In the genomic region with DNA sequence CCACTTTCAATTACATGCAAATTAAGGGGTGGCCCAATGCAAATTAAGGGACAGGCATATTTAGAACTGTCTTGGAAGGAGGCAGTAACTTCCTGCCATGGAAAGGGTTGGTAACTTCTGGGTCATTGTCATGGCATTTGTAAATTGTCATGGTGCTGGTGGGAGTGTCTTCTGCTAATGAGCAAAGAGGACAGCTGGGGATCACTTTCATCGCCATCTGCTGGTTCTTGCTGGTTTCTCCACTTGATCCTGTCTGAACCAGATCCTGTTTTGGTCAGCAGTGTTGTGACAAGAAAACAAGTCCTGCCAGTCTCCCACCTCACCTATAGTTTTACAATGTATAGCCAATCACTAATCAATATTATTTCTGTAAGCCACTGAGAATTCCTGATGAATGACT, we compare ENCODE assay signal across 8 cellular contexts. TPM values are rescaled to one million over a fixed set of nuclear protein-coding genes. Genes with fewer than 3 reads are reported as not detected.
DNase-seq lines count a peak whose midpoint lies in the region; ATAC-seq and TF ChIP-seq lines count a peak whose summit lies in the region.

No MANE protein-coding gene starts in this region.

- intact Hi-C loops in ascending aorta (cut with DNase I) = no loop called here

- no CpG with 5 or more reads among the region's 1 CpG for WGBS in iPS DF 6.9 (ENCODE audit: insufficient coverage, insufficient read length)

- H3K9me3 ChIP-seq in iPS DF 6.9 (ENCODE audit: control insufficient read depth, insufficient read depth, low read length) (no peaks in the 10 kb centered on the region), ascending aorta (no peaks in the 10 kb centered on the region)

- H3K36me3 ChIP-seq in iPS DF 6.9 (ENCODE audit: control insufficient read depth, insufficient read depth, low read length) (no peaks in the 10 kb centered on the region), ascending aorta (no peaks in the 10 kb centered on the region)

- DNase-seq in D341Med (ENCODE audit: low spot score) = peak; percentile 39
- peak; percentile 25 for DNase-seq in RPMI8226
- DNase-seq in iPS DF 6.9 (ENCODE audit: low read depth, low spot score) = peak; percentile 64
- no peak for DNase-seq in ascending aorta (ENCODE audit: low spot score in 2 of 2)

- H3K27me3 ChIP-seq in iPS DF 6.9 (ENCODE audit: control insufficient read depth, insufficient read depth, low read length) (no peaks in the 10 kb centered on the region), ascending aorta (no peaks in the 10 kb centered on the region)

- H3K4me3 ChIP-seq in iPS DF 6.9 (ENCODE audit: low read length) (no peak overlapping the region), ascending aorta (no peak overlapping the region)

- no peak overlapping the region for H3K27ac ChIP-seq in iPS DF 6.9 (ENCODE audit: low read length)
- no peak overlapping the region for H3K27ac ChIP-seq in ascending aorta

- H3K4me1 ChIP-seq in iPS DF 6.9 (ENCODE audit: control insufficient read depth, insufficient read depth, low read length) = no peaks in the 10 kb centered on the region; the same call in 1 of the 2 replicates
- H3K4me1 ChIP-seq in ascending aorta = no peaks in the 10 kb centered on the region

- TF ChIP-seq CTCF in ascending aorta (IDR thresholded peaks at IDR 0.05) = no peak

- ATAC-seq in GM19023 (IDR thresholded peaks at IDR 0.05; ENCODE audit: unreplicated experiment) (peak; percentile 81), HG03432 (IDR thresholded peaks at IDR 0.05; ENCODE audit: unreplicated experiment) (peak; percentile 63), GM21717 (IDR thresholded peaks at IDR 0.05; ENCODE audit: unreplicated experiment) (no peak), GM18861 (IDR thresholded peaks at IDR 0.05; ENCODE audit: unreplicated experiment) (no peak)

RNA-seq across cellular contexts. Expression of a gene that starts 23.4 kb away (rescaled TPM):
- not detected for total RNA-seq in ascending aorta

Comparison
In these comparisons a context has a peak if more than half of its experiments do, and no peak if none do; other contexts are left out.
1. DNase-seq: peak in D341Med (single experiment), RPMI8226 (single experiment) and iPS DF 6.9 (single experiment); none in ascending aorta (0 of 2).
2. ATAC-seq: peak in GM19023 (single experiment) and HG03432 (single experiment); none in GM21717 (single experiment) and GM18861 (single experiment).